19 cellular contexts compared by ENCODE assay signal in the genomic region with DNA sequence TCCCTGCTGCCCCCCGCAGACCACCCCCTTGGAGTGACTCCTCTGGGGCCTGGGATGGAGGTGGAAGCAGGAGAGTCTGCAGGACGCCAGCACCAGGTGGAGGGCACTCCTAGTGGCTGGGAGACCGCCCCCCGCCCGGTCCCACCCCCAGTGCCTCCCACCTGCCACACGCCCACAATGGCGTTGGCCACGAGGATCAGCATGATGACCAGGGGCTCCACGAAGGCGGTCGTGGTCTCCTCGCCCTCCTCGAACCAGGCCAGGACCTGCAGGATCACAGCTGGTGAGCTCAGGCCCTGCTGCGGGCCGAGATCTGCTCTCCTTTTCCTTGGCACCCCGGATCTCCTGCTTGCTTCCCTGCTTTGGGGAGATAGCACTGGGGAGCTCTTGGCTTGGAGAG. TPM values are rescaled to one million over a fixed set of nuclear protein-coding genes. Genes with fewer than 3 reads are reported as not detected.
DNase-seq lines count a peak whose midpoint lies in the region; ATAC-seq, FAIRE-seq and TF ChIP-seq lines count a peak whose summit lies in the region.
"Had no signal": no experiment of that assay in that cellular context is flagged by ENCODE, and none has a peak within 500 bp of the region (broad histone marks: within the 10 kb centered on the region; RNA-seq: fewer than 3 reads in every experiment).

No MANE protein-coding gene starts in this region.

- H3K14ac ChIP-seq in neuronal stem cell (ENCODE audit: low read length): no peak overlapping the region

- H3K23ac ChIP-seq in neuronal stem cell (ENCODE audit: low read depth, low read length, poor library complexity): no peak overlapping the region

- in situ Hi-C loops in K562 (cut with MboI): no loop called here

- H3K36me3 ChIP-seq in H7 (replicated peaks; ENCODE audit: control insufficient read depth, insufficient read depth, low read length): no peaks in the 10 kb centered on the region
- peaks cover 36% of the 10 kb centered on the region; the same call in 2 of the 3 replicates for H3K36me3 ChIP-seq in K562 (ENCODE audit: control insufficient read depth, insufficient read depth, low read length)
- H3K36me3 ChIP-seq in neuronal stem cell (replicated peaks in 1 of 2; ENCODE audit: control insufficient read depth in 2 of 2, insufficient read depth in 2 of 2, low read length in 2 of 2): no peaks in the 10 kb centered on the region
- H3K36me3 ChIP-seq in uterus: no peaks in the 10 kb centered on the region
- H3K36me3 ChIP-seq: HAP-1 had no signal

- no peak overlapping the region for H3K4me2 ChIP-seq in K562 (ENCODE audit: insufficient read depth, low read length)
- H3K4me2 ChIP-seq in neuronal stem cell (ENCODE audit: insufficient read depth, low read length, poor library complexity, severe bottlenecking): no peak overlapping the region
- H3K4me2 ChIP-seq: GM23338 had no signal

- H2AFZ ChIP-seq in K562 (ENCODE audit: low read depth, low read length) (no peak overlapping the region), neuronal stem cell (ENCODE audit: low read length) (no peak overlapping the region)
- H2AFZ ChIP-seq: GM23338 had no signal

- TF ChIP-seq POLR2A in K562 (conservative IDR thresholded peaks at IDR 0.05) (no peak), uterus (IDR thresholded peaks at IDR 0.05) (no peak)

- POLR2A ChIA-PET in K562 (lab: Yijun Ruan, JAX) (interaction anchor here (6.9 kb wide), 1 partner anchor 9 kb away, joined by 40 read pairs; no protein-coding TSS in a partner anchor), RWPE1 (lab: Yijun Ruan, JAX; ENCODE audit: low non-redundant PET) (no interaction called here)

- DNase-seq in H7 (peak; percentile 68), K562 (ENCODE audit: extremely low read depth in 1 of 4, low spot score in 3 of 4) (no peak), neuronal stem cell (ENCODE audit: low spot score) (no peak), uterus (no peak), RWPE1 (ENCODE audit: low spot score) (no peak)
- DNase-seq: C1 segment of cervical spinal cord; Calu3; CD4-positive, alpha-beta memory T cell; COR-L47; DMS53; DMS79 treated with DMSO at 0.1 percent for 48 hours; HFFc6 had no signal

- no peak overlapping the region for H3K9ac ChIP-seq in K562 (ENCODE audit: insufficient read depth in 1 of 2, low read depth in 2 of 2, low read length in 2 of 2)
- no peak overlapping the region for H3K9ac ChIP-seq in neuronal stem cell (ENCODE audit: low read depth, low read length, poor library complexity)

- WGBS in K562 (ENCODE audit: insufficient coverage, low coverage, missing lambda C conversion rate): 82% methylated on average over 2 of the region's 16 CpGs
- no CpG with 5 or more reads among the region's 16 CpGs for WGBS in neuronal stem cell (ENCODE audit: extremely low coverage in 2 of 2, insufficient read length in 2 of 2, insufficient replicate concordance in 1 of 2), 2 donors

- TF ChIP-seq CTCF in K562 (IDR thresholded peaks at IDR 0.05 in 2 of 3, conservative IDR thresholded peaks at IDR 0.05 in 1 of 3; ENCODE audit: insufficient read depth in 2 of 3, low read depth in 1 of 3, low read length in 3 of 3) (no peak), uterus (IDR thresholded peaks at IDR 0.05) (no peak), RWPE1 (conservative IDR thresholded peaks at IDR 0.05; ENCODE audit: low read depth) (no peak)

- H3K27me3 ChIP-seq in H7 (ENCODE audit: control insufficient read depth, insufficient read depth, low read length) (no peaks in the 10 kb centered on the region), K562 (ENCODE audit: control insufficient read depth in 2 of 2, insufficient read depth in 2 of 2, low read length in 2 of 2) (no peaks in the 10 kb centered on the region), neuronal stem cell (ENCODE audit: control insufficient read depth in 3 of 3, insufficient read depth in 3 of 3, low read depth in 1 of 3, low read length in 3 of 3) (peaks cover 0 to 21% (median 0%) of the 10 kb centered on the region in 3 experiments), uterus (no peaks in the 10 kb centered on the region)

- H3K4me3 ChIP-seq in H7 (ENCODE audit: insufficient read depth, low read depth, low read length) (no peak overlapping the region), K562 (no peak overlapping the region), neuronal stem cell (ENCODE audit: low read length in 2 of 2) (no peak overlapping the region), uterus (no peak overlapping the region)
- H3K4me3 ChIP-seq: GM23338, HAP-1 had no signal

- no peak overlapping the region for H4K91ac ChIP-seq in neuronal stem cell (ENCODE audit: low read depth, low read length, poor library complexity)

- no peaks in the 10 kb centered on the region for H3K79me1 ChIP-seq in neuronal stem cell (ENCODE audit: low read depth, low read length)

- H3K9me1 ChIP-seq in K562 (ENCODE audit: control insufficient read depth, insufficient read depth, low read length): no peaks in the 10 kb centered on the region

- ATAC-seq in K562 (no peak), HG03139 (IDR thresholded peaks at IDR 0.05; ENCODE audit: unreplicated experiment) (no peak)
- ATAC-seq: GM23338 had no signal

- TF ChIP-seq RAD21 in K562 (CRISPR knock-in tag; conservative IDR thresholded peaks at IDR 0.05 in 1 of 2, IDR thresholded peaks at IDR 0.05 in 1 of 2): no peak

- peak overlapping the region; percentile 27 for H3K18ac ChIP-seq in neuronal stem cell (ENCODE audit: low read length)

- no peaks in the 10 kb centered on the region for H4K20me1 ChIP-seq in K562 (replicated peaks; ENCODE audit: control insufficient read depth, insufficient read depth, low read length)

- H3K79me2 ChIP-seq in K562 (ENCODE audit: control insufficient read depth, insufficient read depth, low read length): peaks cover 5% of the 10 kb centered on the region; the same call in 1 of the 3 replicates

- H2BK5ac ChIP-seq in neuronal stem cell (ENCODE audit: low read length): no peak overlapping the region

- H2AK5ac ChIP-seq in neuronal stem cell (ENCODE audit: low read depth, low read length): peak overlapping the region; percentile 74

- intact Hi-C loops in K562 (cut with micrococcal nuclease): no loop called here
- intact Hi-C loops in uterus (cut with DNase I; ENCODE audit: low total_unique reads): no loop called here

- FAIRE-seq in K562 (lab: Jason Lieb, UNC): no peak
- FAIRE-seq: G401.6, GM12891, GM18507 had no signal

- H2BK12ac ChIP-seq in neuronal stem cell (ENCODE audit: low read length): no peak overlapping the region

- no TSS peak for BruUV-seq in K562 (replicated peaks; lab: Mats Ljungman, UMichigan)

- peaks cover 6 to 34% of the 10 kb centered on the region in 2 experiments; a peak in 4 of 5 replicates for H3K4me1 ChIP-seq in K562 (replicated peaks in 1 of 2; ENCODE audit: control insufficient read depth in 2 of 2, insufficient read depth in 2 of 2, low read length in 2 of 2)
- peaks cover 0 to 5% of the 10 kb centered on the region in 2 donors for H3K4me1 ChIP-seq in neuronal stem cell (ENCODE audit: control insufficient read depth in 2 of 2, insufficient read depth in 1 of 2, low read depth in 1 of 2, low read length in 2 of 2)
- H3K4me1 ChIP-seq in uterus: no peaks in the 10 kb centered on the region
- H3K4me1 ChIP-seq: HAP-1 had no signal

- peak overlapping the region; percentile 71 for H2BK15ac ChIP-seq in neuronal stem cell (ENCODE audit: low read length)

- no peak for TF ChIP-seq EP300 in K562 (IDR thresholded peaks at IDR 0.05; ENCODE audit: low read length)

- no peak overlapping the region for H3K4ac ChIP-seq in neuronal stem cell (ENCODE audit: low read length)

- no peaks in the 10 kb centered on the region for H3K9me3 ChIP-seq in K562 (replicated peaks; ENCODE audit: control insufficient read depth, insufficient read depth, low read depth, low read length)
- H3K9me3 ChIP-seq in neuronal stem cell (replicated peaks in 1 of 2; ENCODE audit: control insufficient read depth in 2 of 2, insufficient read depth in 1 of 2, low read depth in 1 of 2, low read length in 2 of 2): no peaks in the 10 kb centered on the region
- no peaks in the 10 kb centered on the region for H3K9me3 ChIP-seq in uterus
- H3K9me3 ChIP-seq: HAP-1 had no signal

- H3K27ac ChIP-seq in K562 (ENCODE audit: extremely low read depth, low read depth, low read length) (no peak overlapping the region), neuronal stem cell (replicated peaks; ENCODE audit: low read length) (no peak overlapping the region), uterus (no peak overlapping the region), RWPE1 (no peak overlapping the region)

- H2BK120ac ChIP-seq in neuronal stem cell (ENCODE audit: low read depth, low read length): no peak overlapping the region

- no peak overlapping the region for H4K8ac ChIP-seq in neuronal stem cell (ENCODE audit: low read depth, low read length)

- CTCF ChIA-PET in K562 (lab: Yijun Ruan, JAX; ENCODE audit: low intra/inter-chr PET ratio) (no interaction called here), RWPE1 (lab: Yijun Ruan, JAX) (no interaction called here)

RNA-seq across cellular contexts. Expression of gene ATP2A3, which starts 12.8 kb away (rescaled TPM):
- total RNA-seq in H7 (2014; rRNA removed; shearing (Covaris generic)): 5.7 and 5.8 TPM in 2 replicates
- 198 and 586 TPM in 2 replicates for total RNA-seq in K562 (2011; cell fraction: chromatin; rRNA removed; ENCODE audit: low replicate concordance)
- total RNA-seq in K562 (2011; cell fraction: nucleolus; rRNA removed): 353 and 436 TPM in 2 replicates
- 289 and 326 TPM in 2 replicates for total RNA-seq in K562 (2011; cell fraction: nucleoplasm; rRNA removed)
- total RNA-seq in K562 (2014; rRNA removed): 41.2 and 50.7 TPM in 2 replicates
- 9.0 and 9.2 TPM in 2 replicates for total RNA-seq in K562 (2014; rRNA removed; fragmentation: Illumina TruSeq; extraction: Trizol)
- 16.9 TPM in 2 replicates for total RNA-seq in K562 (2015; rRNA removed; fragmentation: Illumina TruSeq; extraction: Trizol)
- 79.7 and 103 TPM in 2 replicates for total RNA-seq in K562 (2021)
- polyA plus RNA-seq in K562 (2011; rRNA removed): 42.6 and 65.4 TPM in 2 replicates
- 45.9 and 88.8 TPM in 2 replicates for polyA plus RNA-seq in K562 (2011; cell fraction: cytosol; rRNA removed)
- 230 and 368 TPM in 2 replicates for polyA plus RNA-seq in K562 (2011; cell fraction: nucleus; rRNA removed)
- 77.5 and 466 TPM in 2 replicates for polyA plus RNA-seq in K562 (2012)
- 31.3 and 65.0 TPM in 2 replicates for polyA plus RNA-seq in K562 (2014; fragmentation: Illumina TruSeq; extraction: Trizol)
- under 1 TPM; 0.65 to 0.66 TPM for polyA plus RNA-seq in K562 (2014; fragmentation: Nextera tagmentation; extraction: Ambion mirVana)
- 54.5 and 66.9 TPM in 2 replicates for polyA plus RNA-seq in K562 (2014; rRNA removed)
- 33.8 and 63.1 TPM in 2 replicates for polyA minus RNA-seq in K562 (2011; rRNA and poly(A)+ RNA removed)
- 71.3 and 83.9 TPM in 2 replicates for polyA minus RNA-seq in K562 (2011; cell fraction: cytosol; rRNA and poly(A)+ RNA removed)
- 85.0 and 89.2 TPM in 2 replicates for polyA minus RNA-seq in K562 (2011; cell fraction: nucleus; rRNA and poly(A)+ RNA removed)
- polyA plus RNA-seq in neuronal stem cell (2013, experiment 1 of 2): 1.7 TPM
- 2.6 TPM for polyA plus RNA-seq in neuronal stem cell (2013, experiment 2 of 2)
- 10 to 100 TPM in 3 of 4 donors, 1 to 10 TPM in 1; 5.7 to 33.6 (median 17.5) TPM for total RNA-seq in uterus

RNA-seq across cellular contexts. Expression of gene P2RX1, which starts 35.2 kb away (rescaled TPM):
- total RNA-seq in H7 (2014; rRNA removed; shearing (Covaris generic)): 0.10 and 0.33 TPM in 2 replicates
- 21.9 and 70.4 TPM in 2 replicates for total RNA-seq in K562 (2011; cell fraction: chromatin; rRNA removed; ENCODE audit: low replicate concordance)
- total RNA-seq in K562 (2011; cell fraction: nucleolus; rRNA removed): 38.4 and 45.2 TPM in 2 replicates
- total RNA-seq in K562 (2011; cell fraction: nucleoplasm; rRNA removed): 27.3 and 30.9 TPM in 2 replicates
- total RNA-seq in K562 (2014; rRNA removed) (13.3 and 16.0 TPM in 2 replicates), K562 (2014; rRNA removed; fragmentation: Illumina TruSeq; extraction: Trizol) (4.9 and 6.8 TPM in 2 replicates), K562 (2015; rRNA removed; fragmentation: Illumina TruSeq; extraction: Trizol) (8.1 and 9.6 TPM in 2 replicates), K562 (2021) (15.3 and 20.3 TPM in 2 replicates), uterus (10 to 100 TPM in 2 of 4 donors, 1 to 10 TPM in 2; 1.2 to 18.8 (median 9.9) TPM)
- polyA plus RNA-seq in K562 (2011; rRNA removed) (12.2 and 13.6 TPM in 2 replicates), K562 (2014; fragmentation: Illumina TruSeq; extraction: Trizol) (10.3 and 17.6 TPM in 2 replicates), K562 (2014; fragmentation: Nextera tagmentation; extraction: Ambion mirVana) (under 1 TPM; 0.27 to 0.66 TPM), K562 (2014; rRNA removed) (18.4 and 18.8 TPM in 2 replicates)
- polyA plus RNA-seq in K562 (2011; cell fraction: cytosol; rRNA removed): 10.0 and 27.5 TPM in 2 replicates
- 41.2 and 64.7 TPM in 2 replicates for polyA plus RNA-seq in K562 (2011; cell fraction: nucleus; rRNA removed)
- 18.2 and 106 TPM in 2 replicates for polyA plus RNA-seq in K562 (2012)
- polyA minus RNA-seq in K562 (2011; rRNA and poly(A)+ RNA removed): 4.3 and 7.9 TPM in 2 replicates
- polyA minus RNA-seq in K562 (2011; cell fraction: cytosol; rRNA and poly(A)+ RNA removed): 3.7 and 7.2 TPM in 2 replicates
- 12.2 and 18.7 TPM in 2 replicates for polyA minus RNA-seq in K562 (2011; cell fraction: nucleus; rRNA and poly(A)+ RNA removed)
- polyA plus RNA-seq in neuronal stem cell (2013, experiment 1 of 2): not detected
- polyA plus RNA-seq in neuronal stem cell (2013, experiment 2 of 2): not detected
- total RNA-seq: Calu3; CD4-positive, alpha-beta memory T cell; H4 had no signal
- polyA plus RNA-seq: CD4-positive, alpha-beta memory T cell had no signal

RNA-seq across cellular contexts. Expression of gene CAMKK1, which starts 58.6 kb away (rescaled TPM):
- 6.0 and 6.7 TPM in 2 replicates for total RNA-seq in H7 (2014; rRNA removed; shearing (Covaris generic))
- 11.8 and 29.1 TPM in 2 replicates for total RNA-seq in K562 (2011; cell fraction: chromatin; rRNA removed; ENCODE audit: low replicate concordance)
- total RNA-seq in K562 (2011; cell fraction: nucleolus; rRNA removed): 17.0 TPM in 2 replicates
- 12.7 and 13.1 TPM in 2 replicates for total RNA-seq in K562 (2011; cell fraction: nucleoplasm; rRNA removed)
- 4.9 and 6.2 TPM in 2 replicates for total RNA-seq in K562 (2014; rRNA removed)
- 1.7 and 2.2 TPM in 2 replicates for total RNA-seq in K562 (2014; rRNA removed; fragmentation: Illumina TruSeq; extraction: Trizol)
- 4.4 and 4.5 TPM in 2 replicates for total RNA-seq in K562 (2015; rRNA removed; fragmentation: Illumina TruSeq; extraction: Trizol)
- 6.7 and 7.5 TPM in 2 replicates for total RNA-seq in K562 (2021)
- 5.7 and 6.5 TPM in 2 replicates for polyA plus RNA-seq in K562 (2011; rRNA removed)
- 5.0 and 7.4 TPM in 2 replicates for polyA plus RNA-seq in K562 (2011; cell fraction: cytosol; rRNA removed)
- polyA plus RNA-seq in K562 (2011; cell fraction: nucleus; rRNA removed): 17.5 and 25.4 TPM in 2 replicates
- polyA plus RNA-seq in K562 (2012): 4.1 and 4.9 TPM in 2 replicates
- 5.1 and 6.5 TPM in 2 replicates for polyA plus RNA-seq in K562 (2014; fragmentation: Illumina TruSeq; extraction: Trizol)
- under 1 TPM; 0.34 to 0.59 TPM for polyA plus RNA-seq in K562 (2014; fragmentation: Nextera tagmentation; extraction: Ambion mirVana)
- polyA plus RNA-seq in K562 (2014; rRNA removed): 6.1 and 7.4 TPM in 2 replicates
- polyA minus RNA-seq in K562 (2011; rRNA and poly(A)+ RNA removed): 3.5 and 4.8 TPM in 2 replicates
- 3.2 and 4.5 TPM in 2 replicates for polyA minus RNA-seq in K562 (2011; cell fraction: cytosol; rRNA and poly(A)+ RNA removed)
- 7.5 and 8.2 TPM in 2 replicates for polyA minus RNA-seq in K562 (2011; cell fraction: nucleus; rRNA and poly(A)+ RNA removed)
- 4.8 TPM for polyA plus RNA-seq in neuronal stem cell (2013, experiment 1 of 2)
- polyA plus RNA-seq in neuronal stem cell (2013, experiment 2 of 2): 5.0 TPM
- 10 to 100 TPM in 1 of 4 donors, 1 to 10 TPM in 3; 2.6 to 37.6 (median 6.4) TPM for total RNA-seq in uterus
